ENCODE assay signal across 34 cellular contexts in the genomic region with DNA sequence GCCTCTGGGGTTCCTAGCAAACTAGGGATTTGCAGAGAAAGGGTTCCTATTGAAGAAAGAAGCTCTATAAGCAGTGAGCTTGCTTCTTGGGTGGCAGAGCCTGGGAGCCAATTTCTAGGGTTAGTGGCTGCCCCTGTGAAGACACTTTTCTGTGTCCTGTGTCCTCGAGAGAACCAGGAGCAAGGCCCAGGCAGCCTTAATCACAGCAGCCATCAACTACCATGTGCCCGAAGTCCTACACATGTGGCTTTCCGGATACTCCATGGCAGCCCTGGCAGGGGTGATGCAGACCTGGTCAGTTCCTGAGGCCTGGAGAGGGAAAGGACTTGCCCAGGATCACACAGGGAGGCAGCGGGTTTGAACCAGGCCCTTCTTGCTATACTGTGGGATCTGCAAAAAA.
"Had no signal": no experiment of that assay in that cellular context is flagged by ENCODE, and none has a peak within 500 bp of the region (broad histone marks: within the 10 kb centered on the region; RNA-seq: fewer than 3 reads in every experiment).

No MANE protein-coding gene starts in this region.

- H3K9me3 ChIP-seq: ascending aorta had no signal

- H3K27ac Mint-ChIP-seq: activated CD4-positive, alpha-beta memory T cell treated with anti-CD3 and anti-CD28 coated beads for 36 hours; activated CD4-positive, alpha-beta T cell treated with anti-CD3 and anti-CD28 coated beads for 36 hours; activated CD4-positive, alpha-beta T cell treated with anti-CD3 and anti-CD28 coated beads, Interleukin-2, amount 10 ng/mL, durations not matched to agents 7 days and 5 days; activated naive CD4-positive, alpha-beta T cell treated with anti-CD3 and anti-CD28 coated beads, Interleukin-2, amount 10 ng/mL, durations not matched to agents 7 days and 5 days; activated naive CD4-positive, alpha-beta T cell treated with anti-CD3 and anti-CD28 coated beads, Interleukin-2, amount 50 U/mL, for 24 hours; activated naive CD8-positive, alpha-beta T cell; activated naive CD8-positive, alpha-beta T cell treated with anti-CD3 and anti-CD28 coated beads, Interleukin-2, amount 10 ng/mL, durations not matched to agents 7 days and 5 days; activated naive CD8-positive, alpha-beta T cell treated with anti-CD3 and anti-CD28 coated beads, Interleukin-2, amount 50 U/mL, for 24 hours; activated T-cell treated with anti-CD3 and anti-CD28 coated beads, Interleukin-2, amount 50 U/mL, for 72 hours; activated T-helper 1 cell treated with anti-CD3 and anti-CD28 coated beads, Interleukin-12 subunit alpha, Interleukin-12 subunit beta, Interleukin-2, Interleukin-4 antibody, amounts not matched to agents 30 ng/mL and 10 ng/mL and 1 ng/mL, durations not matched to agents 14 hours and 24 hours and 36 hours; activated T-helper 17 cell treated with anti-CD3 and anti-CD28 coated beads, Interleukin-2, amount 50 U/mL, for 72 hours; T-cell; T-helper 17 cell; WTC11 had no signal

- H3K4me1 ChIP-seq: ascending aorta had no signal

- H3K36me3 ChIP-seq: ascending aorta, cardiac muscle cell had no signal

- H3K4me3 ChIP-seq: ascending aorta, cardiac muscle cell had no signal

- H3K27me3 Mint-ChIP-seq: activated CD4-positive, alpha-beta memory T cell treated with anti-CD3 and anti-CD28 coated beads for 36 hours; activated CD4-positive, alpha-beta T cell treated with anti-CD3 and anti-CD28 coated beads for 36 hours; activated CD4-positive, alpha-beta T cell treated with anti-CD3 and anti-CD28 coated beads, Interleukin-2, amount 10 ng/mL, durations not matched to agents 7 days and 5 days; activated naive CD4-positive, alpha-beta T cell treated with anti-CD3 and anti-CD28 coated beads, Interleukin-2, amount 50 U/mL, for 24 hours; activated naive CD8-positive, alpha-beta T cell; activated naive CD8-positive, alpha-beta T cell treated with anti-CD3 and anti-CD28 coated beads, Interleukin-2, amount 10 ng/mL, durations not matched to agents 7 days and 5 days; activated naive CD8-positive, alpha-beta T cell treated with anti-CD3 and anti-CD28 coated beads, Interleukin-2, amount 50 U/mL, for 24 hours; activated T-helper 17 cell treated with anti-CD3 and anti-CD28 coated beads, Interleukin-2, amount 50 U/mL, for 72 hours; central memory CD8-positive, alpha-beta T cell; T-cell had no signal

- ATAC-seq: activated CD4-positive, alpha-beta T cell treated with anti-CD3 and anti-CD28 coated beads for 36 hours; activated CD4-positive, CD25-positive, alpha-beta regulatory T cell treated with anti-CD3 and anti-CD28 coated beads, Interleukin-2, amount 50 U/mL, for 24 hours; activated naive CD8-positive, alpha-beta T cell treated with anti-CD3 and anti-CD28 coated beads, Interleukin-2, amount 50 U/mL, for 24 hours; activated T-cell treated with anti-CD3 and anti-CD28 coated beads, Interleukin-2, amount 50 U/mL, for 4 hours; activated T-cell treated with anti-CD3 and anti-CD28 coated beads, Interleukin-2, amount 50 U/mL, for 72 hours; activated T-helper 17 cell treated with anti-CD3 and anti-CD28 coated beads, Interleukin-2, amount 50 U/mL, for 72 hours; T-cell; T-helper 17 cell; WTC11 had no signal

- H3K4me3 Mint-ChIP-seq: activated CD4-positive, alpha-beta memory T cell treated with anti-CD3 and anti-CD28 coated beads for 36 hours; activated CD4-positive, alpha-beta T cell treated with anti-CD3 and anti-CD28 coated beads for 36 hours; activated CD4-positive, alpha-beta T cell treated with anti-CD3 and anti-CD28 coated beads, Interleukin-2, amount 10 ng/mL, durations not matched to agents 7 days and 5 days; activated naive CD4-positive, alpha-beta T cell treated with anti-CD3 and anti-CD28 coated beads, Interleukin-2, amount 10 ng/mL, durations not matched to agents 7 days and 5 days; activated naive CD4-positive, alpha-beta T cell treated with anti-CD3 and anti-CD28 coated beads, Interleukin-2, amount 50 U/mL, for 24 hours; activated naive CD8-positive, alpha-beta T cell; activated naive CD8-positive, alpha-beta T cell treated with anti-CD3 and anti-CD28 coated beads, Interleukin-2, amount 10 ng/mL, durations not matched to agents 7 days and 5 days; activated naive CD8-positive, alpha-beta T cell treated with anti-CD3 and anti-CD28 coated beads, Interleukin-2, amount 50 U/mL, for 24 hours; activated T-cell treated with anti-CD3 and anti-CD28 coated beads, Interleukin-2, amount 50 U/mL, for 4 hours; activated T-cell treated with anti-CD3 and anti-CD28 coated beads, Interleukin-2, amount 50 U/mL, for 72 hours; activated T-helper 1 cell treated with anti-CD3 and anti-CD28 coated beads, Interleukin-12 subunit alpha, Interleukin-12 subunit beta, Interleukin-2, Interleukin-4 antibody, amounts not matched to agents 30 ng/mL and 10 ng/mL and 1 ng/mL, durations not matched to agents 14 hours and 24 hours and 36 hours; activated T-helper 17 cell treated with anti-CD3 and anti-CD28 coated beads, Interleukin-2, amount 50 U/mL, for 72 hours; brain; central memory CD8-positive, alpha-beta T cell; T-cell; T-helper 17 cell; WTC11 had no signal

- H3K9me3 Mint-ChIP-seq: activated CD4-positive, alpha-beta memory T cell treated with anti-CD3 and anti-CD28 coated beads for 36 hours; activated CD4-positive, alpha-beta T cell treated with anti-CD3 and anti-CD28 coated beads, Interleukin-2, amount 10 ng/mL, durations not matched to agents 7 days and 5 days; activated naive CD4-positive, alpha-beta T cell treated with anti-CD3 and anti-CD28 coated beads, Interleukin-2, amount 10 ng/mL, durations not matched to agents 7 days and 5 days; activated naive CD4-positive, alpha-beta T cell treated with anti-CD3 and anti-CD28 coated beads, Interleukin-2, amount 50 U/mL, for 24 hours; activated naive CD8-positive, alpha-beta T cell treated with anti-CD3 and anti-CD28 coated beads, Interleukin-2, amount 10 ng/mL, durations not matched to agents 7 days and 5 days; activated naive CD8-positive, alpha-beta T cell treated with anti-CD3 and anti-CD28 coated beads, Interleukin-2, amount 50 U/mL, for 24 hours; activated T-cell treated with anti-CD3 and anti-CD28 coated beads, Interleukin-2, amount 50 U/mL, for 4 hours; activated T-cell treated with anti-CD3 and anti-CD28 coated beads, Interleukin-2, amount 50 U/mL, for 72 hours; activated T-helper 1 cell treated with anti-CD3 and anti-CD28 coated beads, Interleukin-12 subunit alpha, Interleukin-12 subunit beta, Interleukin-2, Interleukin-4 antibody, amounts not matched to agents 30 ng/mL and 10 ng/mL and 1 ng/mL, durations not matched to agents 14 hours and 24 hours and 36 hours; activated T-helper 17 cell treated with anti-CD3 and anti-CD28 coated beads, Interleukin-2, amount 50 U/mL, for 72 hours; brain; central memory CD8-positive, alpha-beta T cell; T-cell had no signal

- H3K36me3 Mint-ChIP-seq: activated CD4-positive, alpha-beta memory T cell treated with anti-CD3 and anti-CD28 coated beads for 36 hours; activated naive CD4-positive, alpha-beta T cell treated with anti-CD3 and anti-CD28 coated beads, Interleukin-2, amount 10 ng/mL, durations not matched to agents 7 days and 5 days; activated naive CD4-positive, alpha-beta T cell treated with anti-CD3 and anti-CD28 coated beads, Interleukin-2, amount 50 U/mL, for 24 hours; activated naive CD8-positive, alpha-beta T cell; activated naive CD8-positive, alpha-beta T cell treated with anti-CD3 and anti-CD28 coated beads, Interleukin-2, amount 10 ng/mL, durations not matched to agents 7 days and 5 days; brain; T-cell; WTC11 had no signal

- H3K27ac ChIP-seq: ascending aorta, cardiac muscle cell, VCaP had no signal

- H3K27me3 ChIP-seq: ascending aorta, cardiac muscle cell had no signal

- DNase-seq: activated CD4-positive, alpha-beta memory T cell treated with anti-CD3 and anti-CD28 coated beads for 36 hours; activated CD4-positive, alpha-beta T cell treated with anti-CD3 and anti-CD28 coated beads for 1 hour; activated CD4-positive, alpha-beta T cell treated with anti-CD3 and anti-CD28 coated beads for 36 hours; activated CD4-positive, alpha-beta T cell treated with anti-CD3 and anti-CD28 coated beads for 48 hours; activated CD4-positive, alpha-beta T cell treated with anti-CD3 and anti-CD28 coated beads, Interleukin-2, amount 10 ng/mL, durations not matched to agents 7 days and 5 days; activated CD4-positive, CD25-positive, alpha-beta regulatory T cell; activated CD8-positive, alpha-beta memory T cell treated with anti-CD3 and anti-CD28 coated beads, Interleukin-2, amount 50 U/mL, for 4 hours; activated effector memory CD4-positive, alpha-beta T cell treated with Interleukin-2 at 50 U/mL for 16 hours; activated gamma-delta T cell; activated naive CD4-positive, alpha-beta T cell treated with anti-CD3 and anti-CD28 coated beads, Interleukin-2, amount 10 ng/mL, durations not matched to agents 7 days and 5 days; activated naive CD4-positive, alpha-beta T cell treated with Interleukin-2 at 50 U/mL for 16 hours; activated naive CD8-positive, alpha-beta T cell treated with anti-CD3 and anti-CD28 coated beads, Interleukin-2, amount 10 ng/mL, durations not matched to agents 7 days and 5 days; activated naive CD8-positive, alpha-beta T cell treated with anti-CD3 and anti-CD28 coated beads, Interleukin-2, amount 50 U/mL, for 24 hours; activated T-cell treated with anti-CD3 and anti-CD28 coated beads for 4 hours; activated T-cell treated with anti-CD3 and anti-CD28 coated beads, Interleukin-2, amount 50 U/mL, for 1 hour; activated T-cell treated with anti-CD3 and anti-CD28 coated beads, Interleukin-2, amount 50 U/mL, for 4 hours; activated T-cell treated with anti-CD3 and anti-CD28 coated beads, Interleukin-2, amount 50 U/mL, for 72 hours; amygdala; anterior cingulate cortex; cerebellar nuclear complex; T-cell; T-helper 17 cell; T1000 had no signal

- H3K4me1 Mint-ChIP-seq: activated CD4-positive, alpha-beta T cell treated with anti-CD3 and anti-CD28 coated beads for 36 hours; activated CD4-positive, alpha-beta T cell treated with anti-CD3 and anti-CD28 coated beads, Interleukin-2, amount 10 ng/mL, durations not matched to agents 7 days and 5 days; activated naive CD4-positive, alpha-beta T cell treated with anti-CD3 and anti-CD28 coated beads, Interleukin-2, amount 10 ng/mL, durations not matched to agents 7 days and 5 days; activated naive CD4-positive, alpha-beta T cell treated with anti-CD3 and anti-CD28 coated beads, Interleukin-2, amount 50 U/mL, for 24 hours; activated naive CD8-positive, alpha-beta T cell treated with anti-CD3 and anti-CD28 coated beads, Interleukin-2, amount 10 ng/mL, durations not matched to agents 7 days and 5 days; activated naive CD8-positive, alpha-beta T cell treated with anti-CD3 and anti-CD28 coated beads, Interleukin-2, amount 50 U/mL, for 24 hours; activated T-helper 17 cell treated with anti-CD3 and anti-CD28 coated beads, Interleukin-2, amount 50 U/mL, for 72 hours; central memory CD8-positive, alpha-beta T cell; T-cell had no signal
